ENCODE assay signal across 8 cellular contexts in the genomic region with DNA sequence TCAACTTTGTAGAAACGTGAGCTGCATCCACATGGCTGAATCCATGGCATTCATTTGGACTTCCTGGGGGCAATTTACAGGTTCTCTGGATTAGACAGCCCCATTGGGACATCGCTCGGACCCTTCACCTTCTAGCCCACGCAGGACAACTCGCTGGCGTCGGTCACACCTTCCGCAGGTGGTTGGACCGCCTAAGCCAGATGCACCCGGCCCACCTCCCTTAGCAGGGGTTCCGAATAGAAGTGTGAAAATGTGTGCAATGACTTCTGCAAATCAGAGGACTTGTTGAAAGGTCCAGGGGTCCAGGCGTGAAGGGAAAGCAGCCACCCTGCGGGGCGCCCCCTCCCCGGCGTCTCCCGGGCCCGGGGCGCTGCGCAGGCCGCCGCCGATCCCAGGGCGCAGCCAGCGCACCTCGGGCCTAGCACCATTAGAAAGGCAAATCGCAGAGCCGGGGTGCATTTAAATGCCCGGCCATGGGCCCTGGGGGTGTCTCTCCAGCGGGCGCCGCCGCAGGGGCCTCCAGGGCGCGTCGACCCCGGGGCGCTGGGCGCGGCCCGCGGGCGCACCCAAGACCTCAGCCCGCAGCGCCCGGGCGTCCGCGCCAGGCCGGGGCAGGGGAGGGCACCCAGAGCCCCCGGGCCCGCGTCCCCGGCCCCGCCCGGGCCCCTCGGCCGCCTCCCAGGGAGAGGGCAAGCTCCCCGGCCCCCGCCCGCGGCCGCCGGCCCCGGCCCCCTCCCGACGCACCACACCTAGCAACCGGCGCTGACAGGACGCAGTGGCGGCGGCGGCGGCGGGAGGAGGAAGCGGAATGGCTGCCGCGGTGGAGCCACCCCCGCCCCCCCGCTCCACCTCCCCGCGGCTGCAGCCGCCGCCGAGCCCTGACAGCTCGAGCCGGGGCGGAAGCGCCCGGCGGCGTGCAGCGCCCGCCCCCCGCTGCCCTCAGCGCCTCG.
A peak's percentile ranks its signal among the peaks of the same experiment; 100 is the strongest.
DNase-seq lines count a peak whose midpoint lies in the region; ATAC-seq and TF ChIP-seq lines count a peak whose summit lies in the region.

No MANE protein-coding gene starts in this region.

- no peak for TF ChIP-seq CTCF in GM12864 (IDR thresholded peaks at IDR 0.05; ENCODE audit: low read depth, low read length, missing control alignments)

- ATAC-seq in HG02588 (IDR thresholded peaks at IDR 0.05; ENCODE audit: unreplicated experiment): peak; percentile 78
- ATAC-seq in activated CD4-positive, CD25-positive, alpha-beta regulatory T cell treated with anti-CD3 and anti-CD28 coated beads, Interleukin-2, amount 50 U/mL, for 24 hours: peak; percentile 57 to 59

- H3K4me3 ChIP-seq in GM12864 (ENCODE audit: low read depth, low read length): peak overlapping the region; percentile 35; the same call in 1 of the 2 replicates

- DNase-seq in GM12864 (ENCODE audit: low read depth) (no peak), NCI-H1105 (lab: John Stamatoyannopoulos, UW) (peak; percentile 43), cerebellar cortex (ENCODE audit: low spot score) (peak; percentile 48), left kidney (ENCODE audit: low read depth, low spot score) (peak; percentile 82), dedifferentiated amniotic fluid mesenchymal stem cell (ENCODE audit: extremely low spot score) (no peak)
- DNase-seq in stimulated activated CD4-positive, alpha-beta T cell treated with anti-CD3 and anti-CD28 coated beads, Interleukin-1b, Interleukin-23, amount 100 ng/mL, for 48 hours: peak; percentile 52

Comparison
In these comparisons a context has a peak if more than half of its experiments do, and no peak if none do; other contexts are left out.
1. DNase-seq: peak in NCI-H1105 (single experiment), cerebellar cortex (single experiment), left kidney (single experiment) and stimulated activated CD4-positive, alpha-beta T cell treated with anti-CD3 and anti-CD28 coated beads, Interleukin-1b, Interleukin-23, amount 100 ng/mL, for 48 hours (single experiment); none in GM12864 (single experiment) and dedifferentiated amniotic fluid mesenchymal stem cell (single experiment).